ENCODE assay signal across 10 cellular contexts in the genomic region with DNA sequence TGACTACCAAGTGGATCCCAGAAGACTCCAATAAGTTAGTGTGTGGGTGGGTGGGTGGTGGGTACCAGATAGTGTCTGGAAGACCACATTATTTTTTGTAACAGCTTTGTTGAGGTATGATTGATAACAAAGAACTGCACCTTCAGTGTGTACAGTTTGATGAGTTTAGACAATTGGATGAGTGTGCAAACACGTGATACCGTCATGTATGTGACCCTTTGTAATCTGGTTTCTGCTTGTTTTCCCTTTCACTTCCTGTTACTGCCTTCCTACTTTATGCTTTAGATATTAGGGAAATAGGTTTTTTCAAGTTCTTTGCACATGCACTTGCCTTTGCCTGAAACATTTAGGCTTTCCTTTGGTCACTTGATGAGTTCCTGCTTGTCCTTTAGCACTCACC. TPM values are rescaled to one million over a fixed set of nuclear protein-coding genes. Genes with fewer than 3 reads are reported as not detected.
DNase-seq lines count a peak whose midpoint lies in the region; ATAC-seq and TF ChIP-seq lines count a peak whose summit lies in the region.
"Had no signal": no experiment of that assay in that cellular context is flagged by ENCODE, and none has a peak within 500 bp of the region (broad histone marks: within the 10 kb centered on the region; RNA-seq: fewer than 3 reads in every experiment).

No MANE protein-coding gene starts in this region.

- no peaks in the 10 kb centered on the region for H3K9me3 Mint-ChIP-seq in activated T-helper 2 cell treated with anti-CD3 and anti-CD28 coated beads, Interferon-gamma antibody, Interleukin-2, Interleukin-4, amounts not matched to agents 10 μg/mL and 5 μg/mL and 100 μg/mL, durations not matched to agents 14 hours and 24 hours and 36 hours
- no peaks in the 10 kb centered on the region for H3K9me3 Mint-ChIP-seq in natural killer cell
- H3K9me3 Mint-ChIP-seq: T-helper 1 cell treated with Interleukin-12 subunit alpha and Interleukin-12 subunit beta and Interleukin-4 antibody, amounts not matched to agents 30 μg/mL and 1 μg/mL, for 36 hours had no signal

- peaks cover 39% of the 10 kb centered on the region for H3K4me1 Mint-ChIP-seq in activated T-helper 2 cell treated with anti-CD3 and anti-CD28 coated beads, Interferon-gamma antibody, Interleukin-2, Interleukin-4, amounts not matched to agents 10 μg/mL and 5 μg/mL and 100 μg/mL, durations not matched to agents 14 hours and 24 hours and 36 hours (ENCODE audit: low read depth)
- H3K4me1 Mint-ChIP-seq in natural killer cell: peaks cover 24 to 25% of the 10 kb centered on the region in 2 donors

- H3K4me3 Mint-ChIP-seq in activated T-helper 2 cell treated with anti-CD3 and anti-CD28 coated beads, Interferon-gamma antibody, Interleukin-2, Interleukin-4, amounts not matched to agents 10 μg/mL and 5 μg/mL and 100 μg/mL, durations not matched to agents 14 hours and 24 hours and 36 hours (ENCODE audit: low read depth): no peak overlapping the region
- H3K4me3 Mint-ChIP-seq in natural killer cell: no peak overlapping the region
- H3K4me3 Mint-ChIP-seq: T-helper 1 cell treated with Interleukin-12 subunit alpha and Interleukin-12 subunit beta and Interleukin-4 antibody, amounts not matched to agents 30 μg/mL and 1 μg/mL, for 36 hours had no signal

- H3K27me3 Mint-ChIP-seq in activated T-helper 2 cell treated with anti-CD3 and anti-CD28 coated beads, Interferon-gamma antibody, Interleukin-2, Interleukin-4, amounts not matched to agents 10 μg/mL and 5 μg/mL and 100 μg/mL, durations not matched to agents 14 hours and 24 hours and 36 hours (ENCODE audit: low read depth): no peaks in the 10 kb centered on the region
- no peaks in the 10 kb centered on the region for H3K27me3 Mint-ChIP-seq in natural killer cell (ENCODE audit: low read depth in 2 of 2)

- no peak for TF ChIP-seq CTCF in natural killer cell (IDR thresholded peaks at IDR 0.05)

- ATAC-seq in GM18858 (IDR thresholded peaks at IDR 0.05; ENCODE audit: unreplicated experiment) (peak; percentile 62), HG03565 (IDR thresholded peaks at IDR 0.05; ENCODE audit: unreplicated experiment) (peak; percentile 42), natural killer cell (peak in 1 of 3 donors; percentile 42), GM19452 (IDR thresholded peaks at IDR 0.05; ENCODE audit: unreplicated experiment) (no peak)

- DNase-seq in activated T-helper 2 cell treated with anti-CD3 and anti-CD28 coated beads, Interferon-gamma antibody, Interleukin-2, Interleukin-4, amounts not matched to agents 10 μg/mL and 5 μg/mL and 100 μg/mL, durations not matched to agents 14 hours and 24 hours and 36 hours (ENCODE audit: low spot score): no peak
- DNase-seq in natural killer cell: no peak
- DNase-seq in NCI-H524 treated with DMSO at 0.1 percent for 48 hours (lab: John Stamatoyannopoulos, UW): no peak
- no peak for DNase-seq in DMS 273 (lab: John Stamatoyannopoulos, UW; ENCODE audit: unreplicated experiment)
- DNase-seq: NCI-H1694, substantia nigra had no signal

- H3K36me3 Mint-ChIP-seq in activated T-helper 2 cell treated with anti-CD3 and anti-CD28 coated beads, Interferon-gamma antibody, Interleukin-2, Interleukin-4, amounts not matched to agents 10 μg/mL and 5 μg/mL and 100 μg/mL, durations not matched to agents 14 hours and 24 hours and 36 hours (ENCODE audit: low read depth): peaks cover 75% of the 10 kb centered on the region
- H3K36me3 Mint-ChIP-seq in natural killer cell: peaks cover 10% of the 10 kb centered on the region

- H3K27ac Mint-ChIP-seq in activated T-helper 2 cell treated with anti-CD3 and anti-CD28 coated beads, Interferon-gamma antibody, Interleukin-2, Interleukin-4, amounts not matched to agents 10 μg/mL and 5 μg/mL and 100 μg/mL, durations not matched to agents 14 hours and 24 hours and 36 hours: peak overlapping the region; percentile 80
- peak overlapping the region; percentile 49 to 70 for H3K27ac Mint-ChIP-seq in natural killer cell
- H3K27ac Mint-ChIP-seq: T-helper 1 cell treated with Interleukin-12 subunit alpha and Interleukin-12 subunit beta and Interleukin-4 antibody, amounts not matched to agents 30 μg/mL and 1 μg/mL, for 36 hours had no signal

- intact Hi-C loops in activated T-helper 2 cell treated with anti-CD3 and anti-CD28 coated beads, Interferon-gamma antibody, Interleukin-2, Interleukin-4, amounts not matched to agents 10 μg/mL and 5 μg/mL and 100 μg/mL, durations not matched to agents 14 hours and 24 hours and 36 hours (cut with micrococcal nuclease): loop anchor here (5.0 to 10.0 kb wide), 2 partner anchors 92 to 215 kb away; no protein-coding TSS in a partner anchor
- intact Hi-C loops in natural killer cell (cut with micrococcal nuclease): no loop called here

RNA-seq across cellular contexts. Expression of a gene that starts 8.5 kb away (rescaled TPM):
- total RNA-seq in activated T-helper 2 cell treated with anti-CD3 and anti-CD28 coated beads, Interferon-gamma antibody, Interleukin-2, Interleukin-4, amounts not matched to agents 10 μg/mL and 5 μg/mL and 100 μg/mL, durations not matched to agents 14 hours and 24 hours and 36 hours: 1,112 and 1,127 TPM in 2 replicates
- total RNA-seq in natural killer cell: 1,000 to 10,000 TPM in 2 of 3 donors, 100 to 1,000 TPM in 1; 969 to 1,229 (median 1,130) TPM

RNA-seq across cellular contexts. Expression of a gene that starts 10.8 kb away (rescaled TPM):
- 1.3 and 1.7 TPM in 2 replicates for total RNA-seq in activated T-helper 2 cell treated with anti-CD3 and anti-CD28 coated beads, Interferon-gamma antibody, Interleukin-2, Interleukin-4, amounts not matched to agents 10 μg/mL and 5 μg/mL and 100 μg/mL, durations not matched to agents 14 hours and 24 hours and 36 hours
- total RNA-seq in natural killer cell: 1 to 10 TPM in 2 of 3 donors, under 1 TPM in 1; 0.70 to 2.0 (median 1.4) TPM
